Comparison of ENCODE assay signal across 33 cellular contexts in genomic region chr3:52784931-52785590, GRCh38. TPM values are rescaled to one million over a fixed set of nuclear protein-coding genes. Genes with fewer than 3 reads are reported as not detected.
"Had no signal": no experiment of that assay in that cellular context is flagged by ENCODE, and none has a peak within 500 bp of the region (broad histone marks: within the 10 kb centered on the region; RNA-seq: fewer than 3 reads in every experiment).

No MANE protein-coding gene starts in this region.

- H3K36me3 Mint-ChIP-seq: activated naive CD4-positive, alpha-beta T cell treated with anti-CD3 and anti-CD28 coated beads, Interleukin-2, amount 50 U/mL, for 24 hours; mesothelial cell of epicardium; naive thymus-derived CD8-positive, alpha-beta T cell; stimulated activated memory B cell treated with anti-CD40 and anti-IgM and Interleukin-4, amounts not matched to agents 10 μg/mL and 1 μg/mL and 100 μg/mL, for 72 hours; T-cell had no signal

- H3K36me3 ChIP-seq: adrenal gland, ascending aorta, brain microvascular endothelial cell, neutrophil, pancreas, stomach, WERI-Rb-1 had no signal

- DNase-seq: activated CD4-positive, alpha-beta T cell treated with anti-CD3 and anti-CD28 coated beads, Interleukin-2, amount 10 ng/mL, durations not matched to agents 7 days and 5 days; activated CD8-positive, alpha-beta T cell treated with anti-CD3 and anti-CD28 coated beads for 36 hours; activated gamma-delta T cell treated with Interleukin-2 at 50 U/mL for 16 hours; adrenal gland; brain microvascular endothelial cell; central memory CD4-positive, alpha-beta T cell; effector memory CD4-positive, alpha-beta T cell; foreskin melanocyte; hypothalamus; right cardiac atrium; small intestine; stimulated activated CD4-positive, alpha-beta T cell treated with anti-CD3 and anti-CD28 coated beads, Interleukin-15, amount 100 ng/mL, for 24 hours; stomach; T-cell; testis; trophoblast cell; WERI-Rb-1 had no signal

- H3K27me3 ChIP-seq: adrenal gland, ascending aorta, neutrophil, pancreas, stomach, testis had no signal

- H3K9me3 Mint-ChIP-seq: activated CD4-positive, alpha-beta T cell treated with anti-CD3 and anti-CD28 coated beads, Interleukin-2, amount 10 ng/mL, durations not matched to agents 7 days and 5 days; activated CD8-positive, alpha-beta T cell treated with anti-CD3 and anti-CD28 coated beads for 36 hours; activated naive CD4-positive, alpha-beta T cell treated with anti-CD3 and anti-CD28 coated beads, Interleukin-2, amount 50 U/mL, for 24 hours; activated T-helper 1 cell treated with anti-CD3 and anti-CD28 coated beads, Interleukin-12 subunit alpha, Interleukin-12 subunit beta, Interleukin-2, Interleukin-4 antibody, amounts not matched to agents 30 ng/mL and 10 ng/mL and 1 ng/mL, durations not matched to agents 14 hours and 24 hours and 36 hours; mesothelial cell of epicardium; naive thymus-derived CD8-positive, alpha-beta T cell; stimulated activated memory B cell treated with anti-CD40 and anti-IgM and Interleukin-4, amounts not matched to agents 10 μg/mL and 1 μg/mL and 100 μg/mL, for 72 hours; T-cell had no signal

- H3K27ac ChIP-seq: adrenal gland, ascending aorta, brain microvascular endothelial cell, neutrophil, pancreas, stomach, testis, WERI-Rb-1 had no signal

- FAIRE-seq: colon, endothelial cell of umbilical vein, pancreas, small intestine, TTC549 had no signal

- H3K4me3 Mint-ChIP-seq: activated CD4-positive, alpha-beta T cell treated with anti-CD3 and anti-CD28 coated beads, Interleukin-2, amount 10 ng/mL, durations not matched to agents 7 days and 5 days; activated CD8-positive, alpha-beta T cell treated with anti-CD3 and anti-CD28 coated beads for 36 hours; activated naive CD4-positive, alpha-beta T cell treated with anti-CD3 and anti-CD28 coated beads, Interleukin-2, amount 50 U/mL, for 24 hours; activated T-helper 1 cell treated with anti-CD3 and anti-CD28 coated beads, Interleukin-12 subunit alpha, Interleukin-12 subunit beta, Interleukin-2, Interleukin-4 antibody, amounts not matched to agents 30 ng/mL and 10 ng/mL and 1 ng/mL, durations not matched to agents 14 hours and 24 hours and 36 hours; mesothelial cell of epicardium; naive thymus-derived CD8-positive, alpha-beta T cell; stimulated activated memory B cell treated with anti-CD40 and anti-IgM and Interleukin-4, amounts not matched to agents 10 μg/mL and 1 μg/mL and 100 μg/mL, for 72 hours; T-cell had no signal

- H3K4me1 ChIP-seq: adrenal gland, ascending aorta, pancreas, stomach, testis had no signal

- H3K27me3 Mint-ChIP-seq: activated naive CD4-positive, alpha-beta T cell treated with anti-CD3 and anti-CD28 coated beads, Interleukin-2, amount 50 U/mL, for 24 hours had no signal

- H3K9me3 ChIP-seq: adrenal gland, ascending aorta, neutrophil, pancreas, stomach, testis had no signal

- ATAC-seq: activated CD8-positive, alpha-beta T cell treated with anti-CD3 and anti-CD28 coated beads for 36 hours; esophagus mucosa; naive thymus-derived CD8-positive, alpha-beta T cell; pancreas; right cardiac atrium; SK-N-SH treated with all-trans-retinoic acid at 6 μM for 48 hours; stimulated activated memory B cell treated with anti-CD40 and anti-IgM and Interleukin-4, amounts not matched to agents 10 μg/mL and 1 μg/mL and 100 μg/mL, for 72 hours; T-cell had no signal

- H3K4me1 Mint-ChIP-seq: activated CD4-positive, alpha-beta T cell treated with anti-CD3 and anti-CD28 coated beads, Interleukin-2, amount 10 ng/mL, durations not matched to agents 7 days and 5 days; activated naive CD4-positive, alpha-beta T cell treated with anti-CD3 and anti-CD28 coated beads, Interleukin-2, amount 50 U/mL, for 24 hours; mesothelial cell of epicardium; T-cell had no signal

- H3K4me3 ChIP-seq: adrenal gland, ascending aorta, pancreas, stomach, testis had no signal

- H3K27ac Mint-ChIP-seq: activated CD4-positive, alpha-beta T cell treated with anti-CD3 and anti-CD28 coated beads, Interleukin-2, amount 10 ng/mL, durations not matched to agents 7 days and 5 days; activated CD8-positive, alpha-beta T cell treated with anti-CD3 and anti-CD28 coated beads for 36 hours; activated naive CD4-positive, alpha-beta T cell treated with anti-CD3 and anti-CD28 coated beads, Interleukin-2, amount 50 U/mL, for 24 hours; activated T-helper 1 cell treated with anti-CD3 and anti-CD28 coated beads, Interleukin-12 subunit alpha, Interleukin-12 subunit beta, Interleukin-2, Interleukin-4 antibody, amounts not matched to agents 30 ng/mL and 10 ng/mL and 1 ng/mL, durations not matched to agents 14 hours and 24 hours and 36 hours; mesothelial cell of epicardium; naive thymus-derived CD8-positive, alpha-beta T cell; stimulated activated memory B cell treated with anti-CD40 and anti-IgM and Interleukin-4, amounts not matched to agents 10 μg/mL and 1 μg/mL and 100 μg/mL, for 72 hours; T-cell had no signal

RNA-seq across cellular contexts. Expression of gene ITIH1, which starts 7.7 kb away (rescaled TPM):
- total RNA-seq: activated CD4-positive, alpha-beta T cell treated with anti-CD3 and anti-CD28 coated beads, Interleukin-2, amount 10 ng/mL, durations not matched to agents 7 days and 5 days; activated CD8-positive, alpha-beta T cell treated with anti-CD3 and anti-CD28 coated beads for 36 hours; activated T-helper 1 cell treated with anti-CD3 and anti-CD28 coated beads, Interleukin-12 subunit alpha, Interleukin-12 subunit beta, Interleukin-2, Interleukin-4 antibody, amounts not matched to agents 30 ng/mL and 10 ng/mL and 1 ng/mL, durations not matched to agents 14 hours and 24 hours and 36 hours; dermis microvascular lymphatic vessel endothelial cell; endothelial cell of umbilical vein; lung microvascular endothelial cell; mesothelial cell of epicardium; naive thymus-derived CD8-positive, alpha-beta T cell; pulmonary artery endothelial cell; right cardiac atrium; stomach had no signal
- polyA plus RNA-seq: endothelial cell of umbilical vein; naive thymus-derived CD8-positive, alpha-beta T cell had no signal

RNA-seq across cellular contexts. Expression of gene ITIH3, which starts 9.5 kb away (rescaled TPM):
- total RNA-seq: activated CD4-positive, alpha-beta T cell treated with anti-CD3 and anti-CD28 coated beads, Interleukin-2, amount 10 ng/mL, durations not matched to agents 7 days and 5 days; activated CD8-positive, alpha-beta T cell treated with anti-CD3 and anti-CD28 coated beads for 36 hours; activated T-helper 1 cell treated with anti-CD3 and anti-CD28 coated beads, Interleukin-12 subunit alpha, Interleukin-12 subunit beta, Interleukin-2, Interleukin-4 antibody, amounts not matched to agents 30 ng/mL and 10 ng/mL and 1 ng/mL, durations not matched to agents 14 hours and 24 hours and 36 hours; endothelial cell of umbilical vein; naive thymus-derived CD8-positive, alpha-beta T cell; pulmonary artery endothelial cell had no signal
- polyA plus RNA-seq: endothelial cell of umbilical vein had no signal

RNA-seq across cellular contexts. Expression of gene MUSTN1, which starts 49.8 kb away (rescaled TPM):
- total RNA-seq: activated CD8-positive, alpha-beta T cell treated with anti-CD3 and anti-CD28 coated beads for 36 hours; dermis microvascular lymphatic vessel endothelial cell; pulmonary artery endothelial cell had no signal
